Comparison of ENCODE assay signal across 36 cellular contexts in the genomic region with DNA sequence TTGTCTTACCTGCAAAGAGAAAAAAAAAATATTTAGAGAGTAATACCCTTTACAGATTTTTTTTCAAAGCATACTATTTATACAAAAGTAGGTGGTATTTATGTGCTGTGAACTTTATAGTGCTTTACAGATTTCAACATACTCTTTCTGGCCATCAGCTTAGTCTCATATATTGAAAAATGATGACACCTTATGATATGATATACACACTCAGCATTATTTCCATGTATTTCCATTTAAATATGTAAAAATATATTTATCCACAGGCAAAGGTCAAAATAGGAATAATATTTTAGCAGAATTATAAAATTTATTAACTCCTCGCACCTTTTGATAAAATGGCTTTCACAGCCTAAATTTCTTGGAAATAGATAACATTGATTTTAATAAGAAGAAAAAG.
"Had no signal": no experiment of that assay in that cellular context is flagged by ENCODE, and none has a peak within 500 bp of the region (broad histone marks: within the 10 kb centered on the region; RNA-seq: fewer than 3 reads in every experiment).

No MANE protein-coding gene starts in this region.

- H3K36me3 ChIP-seq: MG63 had no signal

- H3K9me3 ChIP-seq: MG63 had no signal

- DNase-seq: Karpas-422, Kasumi-1, MG63, MM.1S, MV-4-11, NCI-H1048, NCI-H1092, NCI-H1092 treated with DMSO at 0.1 percent for 48 hours, NCI-H1105, NCI-H1105 treated with DMSO at 0.1 percent for 48 hours, NCI-H1417, NCI-H1417 treated with DMSO at 0.1 percent for 48 hours, NCI-H1436, NCI-H1436 treated with DMSO at 0.1 percent for 48 hours, NCI-H146, NCI-H1694, NCI-H1694 treated with DMSO at 0.1 percent for 48 hours, NCI-H187, NCI-H187 treated with DMSO at 0.1 percent for 48 hours, NCI-H1930, NCI-H2029, NCI-H2029 treated with DMSO at 0.1 percent for 48 hours, NCI-H2081, NCI-H2081 treated with DMSO at 0.1 percent for 48 hours, NCI-H2107, NCI-H2171, NCI-H2171 treated with DMSO at 0.1 percent for 48 hours, NCI-H2227 treated with DMSO at 0.1 percent for 48 hours, NCI-H226, NCI-H345, NCI-H446, NCI-H446 treated with DMSO at 0.1 percent for 48 hours, NCI-H510A, NCI-H510A treated with DMSO at 0.1 percent for 48 hours, NCI-H524, NCI-H524 treated with DMSO at 0.1 percent for 48 hours had no signal

- H3K27me3 ChIP-seq: MG63 had no signal

- H3K4me3 ChIP-seq: MG63 had no signal
